ENCODE assay signal across 9 cellular contexts in the genomic region with DNA sequence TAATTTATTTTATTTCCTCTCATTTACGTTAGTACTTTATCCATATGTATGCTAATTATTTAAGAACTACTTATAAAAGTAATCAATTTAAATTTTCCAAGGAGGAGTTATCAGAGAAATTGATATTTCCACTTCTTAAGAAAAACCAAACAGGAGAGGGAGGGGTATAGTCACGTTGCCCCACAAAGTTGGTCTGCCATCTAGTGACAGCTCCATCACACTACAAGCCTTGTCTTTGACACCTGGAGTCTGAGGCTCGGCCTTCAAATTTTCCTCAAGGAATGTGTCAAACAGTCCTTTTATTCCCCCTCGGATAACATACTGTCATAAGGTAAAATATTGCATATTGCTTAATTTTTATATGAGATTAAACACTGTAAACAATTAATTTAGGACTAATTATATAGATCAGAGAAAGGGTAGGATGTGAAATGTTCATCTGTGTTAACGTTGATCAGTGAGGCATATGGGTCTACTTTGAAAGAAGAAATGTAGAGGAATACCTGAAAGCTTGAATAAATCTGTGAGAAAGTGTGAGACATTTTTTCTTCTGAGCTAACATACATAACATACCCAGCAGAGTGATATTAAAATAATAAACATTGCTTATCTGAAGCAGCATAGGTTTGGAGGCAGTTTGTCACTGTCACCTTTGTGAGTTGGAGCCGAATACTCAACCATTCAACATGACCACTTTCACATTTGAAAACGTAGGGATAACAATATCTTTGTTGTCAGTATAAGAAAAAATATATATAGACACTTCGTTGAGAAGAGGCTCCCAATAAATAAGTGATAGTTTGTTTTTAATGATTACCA.
DNase-seq lines count a peak whose midpoint lies in the region; ATAC-seq and TF ChIP-seq lines count a peak whose summit lies in the region.
"Had no signal": no experiment of that assay in that cellular context is flagged by ENCODE, and none has a peak within 500 bp of the region (broad histone marks: within the 10 kb centered on the region; RNA-seq: fewer than 3 reads in every experiment).

No MANE protein-coding gene starts in this region.

- H3K9ac ChIP-seq in trophoblast cell (ENCODE audit: low read length), result no peak overlapping the region

- H3K23ac ChIP-seq in trophoblast cell (ENCODE audit: low read length), result no peak overlapping the region

- TF ChIP-seq EP300 in esophagus muscularis mucosa (IDR thresholded peaks at IDR 0.05), result no peak

- no peaks in the 10 kb centered on the region for H3K79me2 ChIP-seq in trophoblast cell (ENCODE audit: control insufficient read depth, insufficient read depth, low read length, poor library complexity)

- ATAC-seq in GM21526 (IDR thresholded peaks at IDR 0.05; ENCODE audit: low FRiP score, unreplicated experiment) (peak; percentile 91), RWPE2 (ENCODE audit: low read depth) (peak; percentile 64; the same call in 1 of the 3 replicates)

- TF ChIP-seq CTCF in 22Rv1 (IDR thresholded peaks at IDR 0.05) (peak; percentile 71), RWPE2 (IDR thresholded peaks at IDR 0.05; ENCODE audit: poor library complexity, severe bottlenecking) (peak; percentile 93), esophagus muscularis mucosa (IDR thresholded peaks at IDR 0.05) (peak; percentile 47 to 69 (median 54))

- H2AFZ ChIP-seq in trophoblast cell (ENCODE audit: insufficient read depth, low read length, poor library complexity), result no peak overlapping the region

- H3K4me3 ChIP-seq in RWPE2 (ENCODE audit: severe bottlenecking) (no peak overlapping the region), esophagus muscularis mucosa (no peak overlapping the region), trophoblast cell (ENCODE audit: low read depth, low read length) (no peak overlapping the region)

- H3K4me2 ChIP-seq in trophoblast cell (ENCODE audit: low read length), result no peak overlapping the region

- H3K14ac ChIP-seq in trophoblast cell (ENCODE audit: low read length), result no peak overlapping the region

- no peak overlapping the region for H2BK5ac ChIP-seq in trophoblast cell (ENCODE audit: low read depth, low read length, poor library complexity)

- H4K91ac ChIP-seq in trophoblast cell (ENCODE audit: low read depth, low read length), result no peak overlapping the region

- H3K36me3 ChIP-seq in RWPE2 (ENCODE audit: low read depth) (no peaks in the 10 kb centered on the region), esophagus muscularis mucosa (no peaks in the 10 kb centered on the region), trophoblast cell (ENCODE audit: control insufficient read depth in 1 of 2, insufficient read depth in 2 of 2, low read length in 2 of 2) (no peaks in the 10 kb centered on the region)

- H3K9me3 ChIP-seq in RWPE2 (ENCODE audit: severe bottlenecking), result no peaks in the 10 kb centered on the region
- no peaks in the 10 kb centered on the region for H3K9me3 ChIP-seq in esophagus muscularis mucosa
- no peaks in the 10 kb centered on the region for H3K9me3 ChIP-seq in trophoblast cell (ENCODE audit: insufficient read depth, low read depth, low read length)

- no peak overlapping the region for H2BK120ac ChIP-seq in trophoblast cell (ENCODE audit: insufficient read depth, low read length, poor library complexity)

- peak; percentile 18 for DNase-seq in DMS153 treated with DMSO at 0.1 percent for 48 hours (lab: John Stamatoyannopoulos, UW; ENCODE audit: unreplicated experiment)
- DNase-seq in HK-2 (ENCODE audit: unreplicated experiment), result peak; percentile 32
- no peak for DNase-seq in RWPE2 (ENCODE audit: low spot score)
- DNase-seq in esophagus muscularis mucosa (ENCODE audit: extremely low spot score), result no peak
- peak; percentile 59 to 86 for DNase-seq in trophoblast cell
- DNase-seq in DMS79 treated with DMSO at 0.1 percent for 48 hours (lab: John Stamatoyannopoulos, UW), result no peak
- DNase-seq: naive B cell had no signal

- H4K8ac ChIP-seq in trophoblast cell (ENCODE audit: low read depth, low read length), result no peak overlapping the region

- H3K79me1 ChIP-seq in trophoblast cell (ENCODE audit: low read length), result no peaks in the 10 kb centered on the region

- H2BK12ac ChIP-seq in trophoblast cell (ENCODE audit: low read length), result no peak overlapping the region

- whole genome bisulfite sequencing in esophagus muscularis mucosa, result 44% methylated on average over 8 of the region's 8 CpGs
- no CpG with 5 or more reads among the region's 8 CpGs for WGBS in trophoblast cell (ENCODE audit: extremely low coverage, insufficient coverage, insufficient read length)

- H3K27ac ChIP-seq in 22Rv1 (no peak overlapping the region), RWPE2 (ENCODE audit: poor library complexity, severe bottlenecking) (no peak overlapping the region), esophagus muscularis mucosa (replicated peaks in 1 of 4) (no peak overlapping the region), trophoblast cell (ENCODE audit: low read depth, low read length) (no peak overlapping the region)

- TF ChIP-seq POLR2A in esophagus muscularis mucosa (IDR thresholded peaks at IDR 0.05; ENCODE audit: low read depth), result no peak

- no peak overlapping the region for H4K12ac ChIP-seq in trophoblast cell (ENCODE audit: low read depth, low read length)

- H3K27me3 ChIP-seq in RWPE2 (ENCODE audit: insufficient read depth, poor library complexity, severe bottlenecking) (no peaks in the 10 kb centered on the region), esophagus muscularis mucosa (no peaks in the 10 kb centered on the region), trophoblast cell (ENCODE audit: insufficient read depth, low read length) (no peaks in the 10 kb centered on the region)

- no peaks in the 10 kb centered on the region for H3K4me1 ChIP-seq in RWPE2 (ENCODE audit: insufficient read depth, poor library complexity, severe bottlenecking)
- H3K4me1 ChIP-seq in esophagus muscularis mucosa, result no peaks in the 10 kb centered on the region
- H3K4me1 ChIP-seq in trophoblast cell (ENCODE audit: control insufficient read depth in 1 of 2, insufficient read depth in 2 of 2, low read length in 2 of 2), result no peaks in the 10 kb centered on the region

- H2AK5ac ChIP-seq in trophoblast cell (ENCODE audit: low read length), result no peak overlapping the region

- intact Hi-C loops in esophagus muscularis mucosa (cut with DNase I), result loop anchor here (5.0 kb wide), 1 partner anchor 347 kb away; no protein-coding TSS in a partner anchor

- H3K4ac ChIP-seq in trophoblast cell (ENCODE audit: low read depth, low read length), result no peak overlapping the region

- no peak overlapping the region for H3K18ac ChIP-seq in trophoblast cell (ENCODE audit: low read length)

Comparison
In these comparisons a context has a peak if more than half of its experiments do, and no peak if none do; other contexts are left out.
1. DNase-seq: peak in DMS153 treated with DMSO at 0.1 percent for 48 hours (single experiment), HK-2 (single experiment) and trophoblast cell (2 of 2); none in RWPE2 (single experiment), esophagus muscularis mucosa (single experiment) and DMS79 treated with DMSO at 0.1 percent for 48 hours (single experiment).
2. Peak in every context shown above with its lines, with median percentiles within 50 percentile points of each other: CTCF ChIP-seq.